ENCODE assay signal across 8 cellular contexts in genomic region chr5:140402258-140403074, GRCh38. TPM values are rescaled to one million over a fixed set of nuclear protein-coding genes. Genes with fewer than 3 reads are reported as not detected.
DNase-seq lines count a peak whose midpoint lies in the region; ATAC-seq lines count a peak whose summit lies in the region.

No MANE protein-coding gene starts in this region.

- peak overlapping the region; percentile 81 for H3K27ac Mint-ChIP-seq in stimulated activated naive B cell treated with anti-CD40 and anti-IgM and Interleukin-4, amounts not matched to agents 10 μg/mL and 1 μg/mL and 100 μg/mL, for 72 hours

- H3K36me3 ChIP-seq in BLaER1 treated with 17β-estradiol and CSF1 and Interleukin-3, amounts not matched to agents 10 nM and 100 nM = peaks cover 16 to 45% (median 33%) of the 10 kb centered on the region in 11 experiments
- H3K36me3 ChIP-seq in GM23248 (ENCODE audit: low read depth) (no peaks in the 10 kb centered on the region), muscle layer of duodenum (ENCODE audit: control insufficient read depth in 1 of 2, insufficient read depth in 2 of 2, low read length in 2 of 2) (no peaks in the 10 kb centered on the region)

- H3K4me3 Mint-ChIP-seq in stimulated activated naive B cell treated with anti-CD40 and anti-IgM and Interleukin-4, amounts not matched to agents 10 μg/mL and 1 μg/mL and 100 μg/mL, for 72 hours = no peak overlapping the region

- no peaks in the 10 kb centered on the region for H3K9me2 ChIP-seq in GM23248 (ENCODE audit: insufficient read depth)

- H3K9me3 ChIP-seq in BLaER1 treated with 17β-estradiol and CSF1 and Interleukin-3, amounts not matched to agents 10 nM and 100 nM (replicated peaks in 1 of 11) = no peaks in the 10 kb centered on the region
- H3K9me3 ChIP-seq in GM23248 (ENCODE audit: low read depth) (no peaks in the 10 kb centered on the region), muscle layer of duodenum (ENCODE audit: control insufficient read depth in 1 of 2, low read length in 2 of 2) (no peaks in the 10 kb centered on the region)

- no peaks in the 10 kb centered on the region for H3K9me3 Mint-ChIP-seq in stimulated activated naive B cell treated with anti-CD40 and anti-IgM and Interleukin-4, amounts not matched to agents 10 μg/mL and 1 μg/mL and 100 μg/mL, for 72 hours

- no peaks in the 10 kb centered on the region for H3K27me3 ChIP-seq in BLaER1 treated with 17β-estradiol and CSF1 and Interleukin-3, amounts not matched to agents 10 nM and 100 nM
- H3K27me3 ChIP-seq in GM23248 (replicated peaks; ENCODE audit: insufficient read depth) = no peaks in the 10 kb centered on the region
- no peaks in the 10 kb centered on the region for H3K27me3 ChIP-seq in muscle layer of duodenum (ENCODE audit: low read depth, low read length)

- peak; percentile 1 to 2 for ATAC-seq in stimulated activated naive B cell treated with anti-CD40 and anti-IgM and Interleukin-4, amounts not matched to agents 10 μg/mL and 1 μg/mL and 100 μg/mL, for 72 hours (replicated peaks)
- no peak for ATAC-seq in GM21390 (IDR thresholded peaks at IDR 0.05; ENCODE audit: unreplicated experiment)

- H3F3A ChIP-seq in GM23248 (ENCODE audit: insufficient read depth) = peaks cover 8% of the 10 kb centered on the region

- no peaks in the 10 kb centered on the region for H3K27me3 Mint-ChIP-seq in stimulated activated naive B cell treated with anti-CD40 and anti-IgM and Interleukin-4, amounts not matched to agents 10 μg/mL and 1 μg/mL and 100 μg/mL, for 72 hours

- peaks cover 14 to 39% of the 10 kb centered on the region in 2 donors for H3K4me1 Mint-ChIP-seq in stimulated activated naive B cell treated with anti-CD40 and anti-IgM and Interleukin-4, amounts not matched to agents 10 μg/mL and 1 μg/mL and 100 μg/mL, for 72 hours

- peak overlapping the region; percentile 85 to 99 (median 97) for H3K4me3 ChIP-seq in BLaER1 treated with 17β-estradiol and CSF1 and Interleukin-3, amounts not matched to agents 10 nM and 100 nM
- H3K4me3 ChIP-seq in GM23248 (peak overlapping the region; percentile 95), muscle layer of duodenum (ENCODE audit: low read depth in 1 of 2, low read length in 2 of 2) (peak overlapping the region; percentile 93 to 99)

- WGBS in GM23248 (ENCODE audit: low coverage in 1 of 2, low lambda C conversion rate in 2 of 2, missing lambda C conversion rate in 2 of 2), 2 experiments = 5 to 8% methylated on average over 29 to 33 of the region's 36 CpGs

- H3K9ac ChIP-seq in BLaER1 treated with 17β-estradiol and CSF1 and Interleukin-3, amounts not matched to agents 10 nM and 100 nM = peak overlapping the region; percentile 92 to 97 (median 95)
- peak overlapping the region; percentile 86 for H3K9ac ChIP-seq in GM23248

- peaks cover 31 to 47% (median 37%) of the 10 kb centered on the region in 10 experiments for H3K4me1 ChIP-seq in BLaER1 treated with 17β-estradiol and CSF1 and Interleukin-3, amounts not matched to agents 10 nM and 100 nM
- 0 out of 2 replicates have a peak, but pooled peaks cover 7% of the 10 kb centered on the region for H3K4me1 ChIP-seq in GM23248 (ENCODE audit: insufficient read depth)
- H3K4me1 ChIP-seq in muscle layer of duodenum (ENCODE audit: control insufficient read depth in 1 of 2, insufficient read depth in 2 of 2, low read length in 2 of 2) = peaks cover 0 to 41% of the 10 kb centered on the region in 2 donors

- H3K79me2 ChIP-seq in GM23248 (ENCODE audit: insufficient read depth) = peaks cover 56% of the 10 kb centered on the region

- peak overlapping the region; percentile 87 to 94 (median 91) for H3K27ac ChIP-seq in BLaER1 treated with 17β-estradiol and CSF1 and Interleukin-3, amounts not matched to agents 10 nM and 100 nM
- H3K27ac ChIP-seq in GM23248 (peak overlapping the region; percentile 77), epithelial cell of prostate (peak overlapping the region; percentile 93), muscle layer of duodenum (ENCODE audit: low read length) (peak overlapping the region; percentile 59)

- H4K20me1 ChIP-seq in BLaER1 treated with 17β-estradiol and CSF1 and Interleukin-3, amounts not matched to agents 10 nM and 100 nM = peaks cover 52 to 61% (median 57%) of the 10 kb centered on the region in 11 experiments
- H4K20me1 ChIP-seq in GM23248 (ENCODE audit: insufficient read depth) = 0 out of 2 replicates have a peak, but pooled peaks cover 4% of the 10 kb centered on the region

- DNase-seq in GM23248 (peak; percentile 71), NOMO-1 treated with dmso at 0.1 percent for 144 hours (lab: John Stamatoyannopoulos, UW; ENCODE audit: unreplicated experiment) (peak; percentile 25), epithelial cell of prostate (ENCODE audit: low read depth, low spot score) (no peak)
- DNase-seq in activated CD8-positive, alpha-beta memory T cell treated with anti-CD3 and anti-CD28 coated beads, Interleukin-2, amount 50 U/mL, for 4 hours = peak; percentile 42
- DNase-seq in stimulated activated naive B cell treated with anti-CD40 and anti-IgM and Interleukin-4, amounts not matched to agents 10 μg/mL and 1 μg/mL and 100 μg/mL, for 72 hours = peak; percentile 42

- peaks cover 18 to 19% of the 10 kb centered on the region in 2 donors for H3K36me3 Mint-ChIP-seq in stimulated activated naive B cell treated with anti-CD40 and anti-IgM and Interleukin-4, amounts not matched to agents 10 μg/mL and 1 μg/mL and 100 μg/mL, for 72 hours

- peak overlapping the region; percentile 89 for H2AFZ ChIP-seq in GM23248

- in situ Hi-C loops in GM23248 (cut with MboI) = no loop called here

- H3K4me2 ChIP-seq in BLaER1 treated with 17β-estradiol and CSF1 and Interleukin-3, amounts not matched to agents 10 nM and 100 nM = peak overlapping the region; percentile 85 to 97 (median 94)
- H3K4me2 ChIP-seq in GM23248 (ENCODE audit: unreplicated experiment) = peak overlapping the region; percentile 97

RNA-seq across cellular contexts. Expression of gene ANKHD1, which starts 0.8 kb away (rescaled TPM):
- 27.9 and 40.5 TPM in 2 replicates for total RNA-seq in GM23248 (2014; rRNA removed; shearing (Covaris generic))
- polyA plus RNA-seq in GM23248 (2016; fragmentation: Nextera tagmentation; extraction: Ambion mirVana) = 24.3 and 26.1 TPM in 2 replicates

RNA-seq across cellular contexts. Expression of gene SLC4A9, which starts 42.5 kb away (rescaled TPM):
- total RNA-seq in GM23248 (2014; rRNA removed; shearing (Covaris generic)) = not detected in 2 replicates
- not detected in 2 replicates for polyA plus RNA-seq in GM23248 (2016; fragmentation: Nextera tagmentation; extraction: Ambion mirVana)

RNA-seq across cellular contexts. Expression of gene HBEGF, which starts 56.1 kb away (rescaled TPM):
- 7.5 and 9.5 TPM in 2 replicates for total RNA-seq in GM23248 (2014; rRNA removed; shearing (Covaris generic))
- polyA plus RNA-seq in GM23248 (2016; fragmentation: Nextera tagmentation; extraction: Ambion mirVana) = 4.5 and 4.9 TPM in 2 replicates
